In genomic region chr12:50211392-50212070, GRCh38 we compare ENCODE assay signal across 10 cellular contexts. TPM values are rescaled to one million over a fixed set of nuclear protein-coding genes. Genes with fewer than 3 reads are reported as not detected.
DNase-seq lines count a peak whose midpoint lies in the region; ATAC-seq lines count a peak whose summit lies in the region.
"Had no signal": no experiment of that assay in that cellular context is flagged by ENCODE, and none has a peak within 500 bp of the region (broad histone marks: within the 10 kb centered on the region; RNA-seq: fewer than 3 reads in every experiment).

No MANE protein-coding gene starts in this region.

- ATAC-seq in naive thymus-derived CD4-positive, alpha-beta T cell: no peak
- ATAC-seq in HG03521 (IDR thresholded peaks at IDR 0.05; ENCODE audit: unreplicated experiment): no peak
- ATAC-seq: left colon had no signal

- peak overlapping the region; percentile 86 to 98 (median 94) for H3K27ac Mint-ChIP-seq in naive thymus-derived CD4-positive, alpha-beta T cell

- H3K27me3 Mint-ChIP-seq in naive thymus-derived CD4-positive, alpha-beta T cell: no peaks in the 10 kb centered on the region

- H3K4me2 ChIP-seq in BLaER1 treated with 17β-estradiol and CSF1 and Interleukin-3, amounts not matched to agents 10 nM and 100 nM: peak overlapping the region in 9 of 11 experiments; percentile 1 to 45 (median 10); a peak in 11 of 22 replicates

- peaks cover 0 to 9% (median 4%) of the 10 kb centered on the region in 5 donors for H3K36me3 Mint-ChIP-seq in naive thymus-derived CD4-positive, alpha-beta T cell

- H3K4me1 Mint-ChIP-seq in naive thymus-derived CD4-positive, alpha-beta T cell: peaks cover 25 to 52% (median 44%) of the 10 kb centered on the region in 7 donors

- H3K4me3 ChIP-seq in BLaER1 treated with 17β-estradiol and CSF1 and Interleukin-3, amounts not matched to agents 10 nM and 100 nM: no peak overlapping the region
- peak overlapping the region; percentile 36 for H3K4me3 ChIP-seq in naive thymus-derived CD4-positive, alpha-beta T cell (ENCODE audit: low read length)

- H3K9me3 ChIP-seq in BLaER1 treated with 17β-estradiol and CSF1 and Interleukin-3, amounts not matched to agents 10 nM and 100 nM (replicated peaks in 1 of 11): no peaks in the 10 kb centered on the region
- H3K9me3 ChIP-seq in naive thymus-derived CD4-positive, alpha-beta T cell (ENCODE audit: control insufficient read depth in 2 of 3, low read length in 3 of 3): no peaks in the 10 kb centered on the region

- peak overlapping the region; percentile 69 to 86 (median 74) for H3K4me3 Mint-ChIP-seq in naive thymus-derived CD4-positive, alpha-beta T cell

- H4K20me1 ChIP-seq in BLaER1 treated with 17β-estradiol and CSF1 and Interleukin-3, amounts not matched to agents 10 nM and 100 nM: peaks cover 0 to 3% (median 0%) of the 10 kb centered on the region in 11 experiments; a peak in 2 of 22 replicates

- peak overlapping the region in 4 of 11 experiments; percentile 1 to 32 (median 10); a peak in 3 of 22 replicates for H3K27ac ChIP-seq in BLaER1 treated with 17β-estradiol and CSF1 and Interleukin-3, amounts not matched to agents 10 nM and 100 nM
- H3K27ac ChIP-seq in naive thymus-derived CD4-positive, alpha-beta T cell (ENCODE audit: low read depth, low read length): peak overlapping the region; percentile 65

- peaks cover 9 to 32% (median 11%) of the 10 kb centered on the region in 10 experiments; a peak in 18 of 20 replicates for H3K4me1 ChIP-seq in BLaER1 treated with 17β-estradiol and CSF1 and Interleukin-3, amounts not matched to agents 10 nM and 100 nM
- H3K4me1 ChIP-seq in naive thymus-derived CD4-positive, alpha-beta T cell (ENCODE audit: control insufficient read depth in 2 of 2, insufficient read depth in 2 of 2, low read length in 2 of 2): peaks cover 15 to 35% of the 10 kb centered on the region in 2 donors

- intact Hi-C loops in naive thymus-derived CD4-positive, alpha-beta T cell (cut with micrococcal nuclease): loop anchor here in 1 of 2 donors (1.0 to 5.0 kb wide), 2 partner anchors 9 to 101 kb away; no protein-coding TSS in a partner anchor

- no peaks in the 10 kb centered on the region for H3K27me3 ChIP-seq in BLaER1 treated with 17β-estradiol and CSF1 and Interleukin-3, amounts not matched to agents 10 nM and 100 nM
- no peaks in the 10 kb centered on the region for H3K27me3 ChIP-seq in naive thymus-derived CD4-positive, alpha-beta T cell (ENCODE audit: control insufficient read depth in 2 of 2, insufficient read depth in 2 of 2, low read length in 2 of 2)

- CTCF ChIA-PET in naive thymus-derived CD4-positive, alpha-beta T cell (lab: Charles Lee): interaction anchor here (0.6 to 3.6 kb wide), 7 partner anchors 10 to 1049 kb away, joined by 3 to 17 read pairs (median 4); no protein-coding TSS in a partner anchor

- H3K9ac ChIP-seq in BLaER1 treated with 17β-estradiol and CSF1 and Interleukin-3, amounts not matched to agents 10 nM and 100 nM: peak overlapping the region in 2 of 11 experiments; percentile 8 to 52; a peak in 2 of 22 replicates

- peaks cover 0 to 27% (median 0%) of the 10 kb centered on the region in 11 experiments; a peak in 4 of 22 replicates for H3K36me3 ChIP-seq in BLaER1 treated with 17β-estradiol and CSF1 and Interleukin-3, amounts not matched to agents 10 nM and 100 nM
- no peaks in the 10 kb centered on the region for H3K36me3 ChIP-seq in naive thymus-derived CD4-positive, alpha-beta T cell (ENCODE audit: control insufficient read depth in 2 of 3, insufficient read depth in 3 of 3, low read length in 3 of 3)

- POLR2A ChIA-PET in naive thymus-derived CD4-positive, alpha-beta T cell (lab: Charles Lee): interaction anchor here (0.5 to 3.9 kb wide), 2 partner anchors 10 to 392 kb away, joined by 3 to 44 read pairs; no protein-coding TSS in a partner anchor

- DNase-seq in OCI-M1 (lab: John Stamatoyannopoulos, UW): peak; percentile 36
- DNase-seq in dermis blood vessel endothelial cell: peak; percentile 69
- DNase-seq in naive thymus-derived CD4-positive, alpha-beta T cell: peak in 1 of 9 donors; percentile 20
- DNase-seq in NCI-H82 treated with DMSO at 0.1 percent for 48 hours (lab: John Stamatoyannopoulos, UW; ENCODE audit: unreplicated experiment): no peak
- DNase-seq in GM19238 (ENCODE audit: insufficient read length, low spot score): no peak
- DNase-seq in NCI-H526 treated with DMSO at 0.1 percent for 48 hours (lab: John Stamatoyannopoulos, UW): no peak
- DNase-seq: left colon, SHP77 treated with DMSO at 0.1 percent for 48 hours had no signal

- no peaks in the 10 kb centered on the region for H3K9me3 Mint-ChIP-seq in naive thymus-derived CD4-positive, alpha-beta T cell

RNA-seq across cellular contexts. Expression of gene CERS5, which starts 44.4 kb away (rescaled TPM):
- total RNA-seq in dermis blood vessel endothelial cell: 24.5 and 46.0 TPM in 2 replicates
- total RNA-seq in naive thymus-derived CD4-positive, alpha-beta T cell: 10 to 100 TPM; 41.0 to 52.2 (median 47.7) TPM
- 10 to 100 TPM; 33.7 to 38.1 TPM for polyA plus RNA-seq in naive thymus-derived CD4-positive, alpha-beta T cell

Comparison
In these comparisons a context has a peak if more than half of its experiments do, and no peak if none do; other contexts are left out.
1. DNase-seq: peak in OCI-M1 (single experiment) and dermis blood vessel endothelial cell (single experiment); none in NCI-H82 treated with DMSO at 0.1 percent for 48 hours (single experiment), GM19238 (single experiment) and NCI-H526 treated with DMSO at 0.1 percent for 48 hours (single experiment).